Comparison of ENCODE assay signal across 1 cellular context in genomic region chr17:75906143-75906884, GRCh38.
TF ChIP-seq lines count a peak whose summit lies in the region.

No MANE protein-coding gene starts in this region.

TF ChIP-seq in HepG2, 621 proteins besides CTCF, POLR2A, EP300 and RAD21 (continued from another document):
- TF ChIP-seq NFYC (CRISPR knock-in tag; IDR thresholded peaks at IDR 0.05) (no peak), ZNF12 (CRISPR knock-in tag; IDR thresholded peaks at IDR 0.05) (no peak), DR1 (CRISPR knock-in tag; IDR thresholded peaks at IDR 0.05) (no peak), DNMT1 (CRISPR knock-in tag; IDR thresholded peaks at IDR 0.05) (no peak), DZIP1 (CRISPR knock-in tag; IDR thresholded peaks at IDR 0.05) (no peak), THYN1 (CRISPR knock-in tag; IDR thresholded peaks at IDR 0.05; ENCODE audit: borderline replicate concordance, low read depth) (no peak), HIC2 (CRISPR knock-in tag; IDR thresholded peaks at IDR 0.05; ENCODE audit: low read depth) (no peak)
